ENCODE assay signal across 8 cellular contexts in the genomic region with DNA sequence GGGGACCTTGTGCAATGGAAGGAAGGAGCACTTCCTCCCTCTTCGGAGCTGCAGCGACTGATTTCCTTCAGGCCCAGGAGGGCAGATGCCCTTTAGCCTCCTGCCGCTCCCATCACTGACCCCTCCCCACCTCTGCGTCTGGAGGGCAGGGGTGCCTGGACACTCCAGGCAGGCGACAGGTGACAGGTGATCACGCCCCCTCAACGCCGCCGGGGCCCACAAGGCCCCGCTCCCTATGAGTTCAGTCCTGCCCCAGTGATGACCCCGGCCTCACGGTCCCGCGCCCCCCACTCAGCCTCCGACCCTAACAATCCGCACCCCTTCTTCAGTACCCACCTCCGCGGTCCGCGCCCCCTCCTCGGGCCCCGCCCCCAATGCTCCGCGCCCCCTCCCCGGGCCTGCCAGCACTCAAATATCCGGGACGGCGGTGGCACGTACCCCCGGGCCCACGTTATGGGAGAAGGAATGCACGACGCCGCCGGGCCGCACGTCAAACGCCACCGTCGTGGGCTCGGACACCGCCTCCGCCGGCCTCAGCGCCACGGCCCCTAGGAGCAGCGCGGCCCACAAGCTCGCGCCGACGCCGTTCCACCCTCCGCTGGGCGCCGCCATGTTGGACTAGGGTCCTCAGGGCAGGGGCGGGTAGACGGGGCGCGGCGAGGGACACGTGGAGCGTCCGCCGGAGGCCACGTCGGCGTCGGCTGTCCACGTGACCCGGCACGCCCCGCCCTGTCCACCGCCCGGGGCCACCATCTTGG. TPM values are rescaled to one million over a fixed set of nuclear protein-coding genes. Genes with fewer than 3 reads are reported as not detected.
DNase-seq lines count a peak whose midpoint lies in the region; ATAC-seq and TF ChIP-seq lines count a peak whose summit lies in the region.

A gene (minus strand): TSS at position 620 of the 758 bp plus-strand sequence. CDS start 8 bp downstream, at position 612.

- 2% methylated on average over 26 to 56 of the region's 75 CpGs for WGBS in tibial nerve, 2 donors

- peak within 1 kb of the TSS; percentile 77 to 99 (median 86) for H3K4me3 ChIP-seq in tibial nerve

- H3K27me3 ChIP-seq in tibial nerve = no peaks in the 10 kb centered on the region

- TF ChIP-seq CTCF in tibial nerve (IDR thresholded peaks at IDR 0.05) = no peak

- H3K4me1 Mint-ChIP-seq in activated naive CD8-positive, alpha-beta T cell treated with anti-CD3 and anti-CD28 coated beads, Interleukin-2, amount 50 U/mL, for 24 hours = peaks cover 15% of the 10 kb centered on the region

- peak in 1 of 2 donors; percentile 54 for TF ChIP-seq POLR2A in tibial nerve (IDR thresholded peaks at IDR 0.05)

- peaks cover 0 to 42% (median under 1%) of the 10 kb centered on the region in 3 donors for H3K36me3 ChIP-seq in tibial nerve

- DNase-seq in GM04504 (ENCODE audit: low read depth) (peak; percentile 72), NCI-H146 (lab: John Stamatoyannopoulos, UW) (peak; percentile 85), T follicular helper cell (ENCODE audit: low read depth) (peak; percentile 91), cardiac septum (ENCODE audit: low spot score) (peak; percentile 96), pons (ENCODE audit: low spot score) (peak; percentile 71), tibial nerve (ENCODE audit: low spot score in 2 of 2) (peak; percentile 78 to 81)
- peak; percentile 96 for DNase-seq in activated naive CD8-positive, alpha-beta T cell treated with anti-CD3 and anti-CD28 coated beads, Interleukin-2, amount 50 U/mL, for 24 hours

- H3K27me3 Mint-ChIP-seq in activated naive CD8-positive, alpha-beta T cell treated with anti-CD3 and anti-CD28 coated beads, Interleukin-2, amount 50 U/mL, for 24 hours = no peaks in the 10 kb centered on the region

- H3K27ac Mint-ChIP-seq in activated naive CD8-positive, alpha-beta T cell treated with anti-CD3 and anti-CD28 coated beads, Interleukin-2, amount 50 U/mL, for 24 hours = peak within 1 kb of the TSS; percentile 87

- peak within 1 kb of the TSS; percentile 91 for H3K4me3 Mint-ChIP-seq in activated naive CD8-positive, alpha-beta T cell treated with anti-CD3 and anti-CD28 coated beads, Interleukin-2, amount 50 U/mL, for 24 hours

- peak within 1 kb of the TSS; percentile 58 to 86 (median 81) for H3K27ac ChIP-seq in tibial nerve

- intact Hi-C loops in cardiac septum (cut with DNase I) = no loop called here

- no peaks in the 10 kb centered on the region for H3K9me3 ChIP-seq in tibial nerve

- peak; percentile 93 for ATAC-seq in HG02642 (IDR thresholded peaks at IDR 0.05; ENCODE audit: poor library complexity, unreplicated experiment)
- ATAC-seq in activated naive CD8-positive, alpha-beta T cell treated with anti-CD3 and anti-CD28 coated beads, Interleukin-2, amount 50 U/mL, for 24 hours = peak; percentile 96

- no peaks in the 10 kb centered on the region for H3K9me3 Mint-ChIP-seq in activated naive CD8-positive, alpha-beta T cell treated with anti-CD3 and anti-CD28 coated beads, Interleukin-2, amount 50 U/mL, for 24 hours

- TF ChIP-seq EP300 in tibial nerve (IDR thresholded peaks at IDR 0.05) = peak; percentile 53 to 81

- peaks cover 0 to 28% (median 9%) of the 10 kb centered on the region in 4 donors for H3K4me1 ChIP-seq in tibial nerve

- peaks cover 18% of the 10 kb centered on the region for H3K36me3 Mint-ChIP-seq in activated naive CD8-positive, alpha-beta T cell treated with anti-CD3 and anti-CD28 coated beads, Interleukin-2, amount 50 U/mL, for 24 hours (ENCODE audit: low read depth)

RNA-seq across cellular contexts. Expression of the gene that starts here (rescaled TPM):
- total RNA-seq in cardiac septum (37.1 TPM), tibial nerve (10 to 100 TPM; 33.5 to 48.7 (median 41.5) TPM)

Comparison
In these comparisons a context has a peak if more than half of its experiments do, and no peak if none do; other contexts are left out.
1. Peak in every context shown above with its lines: DNase-seq, ATAC-seq, H3K4me3 ChIP-seq and H3K27ac ChIP-seq.